Comparison of ENCODE assay signal across 21 cellular contexts in genomic region chr5:56145106-56145505, GRCh38.
A peak's percentile ranks its signal among the peaks of the same experiment; 100 is the strongest.
DNase-seq lines count a peak whose midpoint lies in the region; ATAC-seq and TF ChIP-seq lines count a peak whose summit lies in the region.
"Had no signal": no experiment of that assay in that cellular context is flagged by ENCODE, and none has a peak within 500 bp of the region (broad histone marks: within the 10 kb centered on the region; RNA-seq: fewer than 3 reads in every experiment).

No MANE protein-coding gene starts in this region.

- H3K4me2 ChIP-seq in mesendoderm (ENCODE audit: low read length), result no peak overlapping the region

- no peaks in the 10 kb centered on the region for H3K27me3 Mint-ChIP-seq in CD4-positive, CD25-positive, alpha-beta regulatory T cell
- H3K27me3 Mint-ChIP-seq in Calu3 (ENCODE audit: unreplicated experiment), result no peaks in the 10 kb centered on the region
- H3K27me3 Mint-ChIP-seq: memory B cell had no signal

- no peaks in the 10 kb centered on the region for H3K79me2 ChIP-seq in mesendoderm (ENCODE audit: control insufficient read depth, insufficient read depth, low read length)

- no peak overlapping the region for H3K23ac ChIP-seq in mesendoderm (ENCODE audit: low read length)

- no peak overlapping the region for H3K18ac ChIP-seq in mesendoderm (ENCODE audit: low read length)

- no peak for ATAC-seq in CD4-positive, CD25-positive, alpha-beta regulatory T cell (ENCODE audit: low read depth in 2 of 2)
- ATAC-seq: gastroesophageal sphincter; natural killer cell; pancreas; stimulated activated effector memory CD8-positive, alpha-beta T cell treated with anti-CD3 and anti-CD28 coated beads, Interleukin-12 subunit alpha, Interleukin-12 subunit beta, amount 100 ng/mL, for 72 hours had no signal

- no peak overlapping the region for H3K4me3 ChIP-seq in CD4-positive, CD25-positive, alpha-beta regulatory T cell (ENCODE audit: low read depth, low read length)
- H3K4me3 ChIP-seq in mesendoderm (ENCODE audit: low read length) (no peak overlapping the region), colonic mucosa (no peak overlapping the region)
- H3K4me3 ChIP-seq: adrenal gland, cardiac muscle cell, gastroesophageal sphincter, pancreas, sigmoid colon, thoracic aorta had no signal

- no peak overlapping the region for H2BK5ac ChIP-seq in mesendoderm (ENCODE audit: low read length)

- H3K36me3 ChIP-seq in CD4-positive, CD25-positive, alpha-beta regulatory T cell (ENCODE audit: control insufficient read depth, insufficient read depth, low read length), result no peaks in the 10 kb centered on the region
- H3K36me3 ChIP-seq in mesendoderm (ENCODE audit: control insufficient read depth, insufficient read depth, low read length), result no peaks in the 10 kb centered on the region
- H3K36me3 ChIP-seq in colonic mucosa, result no peaks in the 10 kb centered on the region
- H3K36me3 ChIP-seq: adrenal gland, cardiac muscle cell, gastroesophageal sphincter, pancreas, sigmoid colon, thoracic aorta had no signal

- no peak overlapping the region for H2AK5ac ChIP-seq in mesendoderm (ENCODE audit: low read length)

- intact Hi-C loops in colonic mucosa (cut with DNase I) (no loop called here), Calu3 (cut with micrococcal nuclease; ENCODE audit: unreplicated experiment) (no loop called here)

- no peaks in the 10 kb centered on the region for H3K9me3 Mint-ChIP-seq in CD4-positive, CD25-positive, alpha-beta regulatory T cell
- H3K9me3 Mint-ChIP-seq in Calu3 (ENCODE audit: low read depth, unreplicated experiment), result no peaks in the 10 kb centered on the region
- H3K9me3 Mint-ChIP-seq: CD8-positive, alpha-beta memory T cell; memory B cell; natural killer cell; stimulated activated effector memory CD8-positive, alpha-beta T cell treated with anti-CD3 and anti-CD28 coated beads, Interleukin-12 subunit alpha, Interleukin-12 subunit beta, amount 100 ng/mL, for 72 hours had no signal

- no peaks in the 10 kb centered on the region for H3K36me3 Mint-ChIP-seq in CD4-positive, CD25-positive, alpha-beta regulatory T cell
- no peaks in the 10 kb centered on the region for H3K36me3 Mint-ChIP-seq in Calu3 (ENCODE audit: insufficient read depth, unreplicated experiment)
- H3K36me3 Mint-ChIP-seq: CD8-positive, alpha-beta memory T cell; memory B cell; natural killer cell; stimulated activated effector memory CD8-positive, alpha-beta T cell treated with anti-CD3 and anti-CD28 coated beads, Interleukin-12 subunit alpha, Interleukin-12 subunit beta, amount 100 ng/mL, for 72 hours had no signal

- no peak overlapping the region for H3K56ac ChIP-seq in mesendoderm (ENCODE audit: low read length)

- H3K27ac Mint-ChIP-seq in CD4-positive, CD25-positive, alpha-beta regulatory T cell, result peak overlapping the region; percentile 59 to 80 (median 62)
- no peak overlapping the region for H3K27ac Mint-ChIP-seq in Calu3 (ENCODE audit: unreplicated experiment)
- H3K27ac Mint-ChIP-seq: memory B cell; natural killer cell; stimulated activated effector memory CD8-positive, alpha-beta T cell treated with anti-CD3 and anti-CD28 coated beads, Interleukin-12 subunit alpha, Interleukin-12 subunit beta, amount 100 ng/mL, for 72 hours had no signal

- H2BK15ac ChIP-seq in mesendoderm (replicated peaks; ENCODE audit: low read depth), result no peak overlapping the region

- no peak overlapping the region for H3K27ac ChIP-seq in CD4-positive, CD25-positive, alpha-beta regulatory T cell (ENCODE audit: insufficient read depth, low read length, poor library complexity, severe bottlenecking)
- H3K27ac ChIP-seq in RWPE1, result no peak overlapping the region
- no peak overlapping the region for H3K27ac ChIP-seq in mesendoderm (ENCODE audit: low read depth, low read length)
- H3K27ac ChIP-seq in colonic mucosa, result no peak overlapping the region
- H3K27ac ChIP-seq: adrenal gland, cardiac muscle cell, gastroesophageal sphincter, pancreas, sigmoid colon, thoracic aorta had no signal

- POLR2A ChIA-PET in RWPE1 (lab: Yijun Ruan, JAX; ENCODE audit: low non-redundant PET), result no interaction called here

- no CpG with 5 or more reads among the region's 1 CpG for WGBS in mesendoderm (ENCODE audit: extremely low coverage, insufficient coverage, low lambda C conversion rate)

- no peaks in the 10 kb centered on the region for H3K27me3 ChIP-seq in CD4-positive, CD25-positive, alpha-beta regulatory T cell (ENCODE audit: control insufficient read depth, insufficient read depth, low read length)
- H3K27me3 ChIP-seq in mesendoderm (ENCODE audit: insufficient read depth, low read length, poor library complexity) (no peaks in the 10 kb centered on the region), colonic mucosa (no peaks in the 10 kb centered on the region)
- H3K27me3 ChIP-seq: adrenal gland, cardiac muscle cell, gastroesophageal sphincter, pancreas, sigmoid colon had no signal

- no peak for DNase-seq in CD4-positive, CD25-positive, alpha-beta regulatory T cell
- peak; percentile 65 for DNase-seq in ELR (ENCODE audit: low read depth)
- DNase-seq in RWPE1 (ENCODE audit: low spot score), result peak; percentile 49
- peak; percentile 77 for DNase-seq in mesendoderm
- DNase-seq in cerebellar cortex (ENCODE audit: low spot score), result no peak
- DNase-seq in colonic mucosa, result no peak
- DNase-seq in LoVo (ENCODE audit: low spot score), result no peak
- DNase-seq in Calu3, result no peak
- DNase-seq: adrenal gland; CD8-positive, alpha-beta memory T cell; kidney glomerular epithelial cell; natural killer cell; NCI-H524; pancreas; Right ventricle myocardium superior; sigmoid colon had no signal

- H3K4me3 Mint-ChIP-seq in CD4-positive, CD25-positive, alpha-beta regulatory T cell, result no peak overlapping the region
- H3K4me3 Mint-ChIP-seq in Calu3 (ENCODE audit: low read depth, unreplicated experiment), result no peak overlapping the region
- H3K4me3 Mint-ChIP-seq: CD8-positive, alpha-beta memory T cell; memory B cell; natural killer cell; stimulated activated effector memory CD8-positive, alpha-beta T cell treated with anti-CD3 and anti-CD28 coated beads, Interleukin-12 subunit alpha, Interleukin-12 subunit beta, amount 100 ng/mL, for 72 hours had no signal

- H3K4ac ChIP-seq in mesendoderm (ENCODE audit: low read depth, low read length), result no peak overlapping the region

- H3K4me1 ChIP-seq in CD4-positive, CD25-positive, alpha-beta regulatory T cell (ENCODE audit: control insufficient read depth, insufficient read depth, low read length, poor library complexity, severe bottlenecking), result peaks cover 36% of the 10 kb centered on the region
- H3K4me1 ChIP-seq in mesendoderm (ENCODE audit: control insufficient read depth, low read depth, low read length), result no peaks in the 10 kb centered on the region
- H3K4me1 ChIP-seq in colonic mucosa, result no peaks in the 10 kb centered on the region
- H3K4me1 ChIP-seq: adrenal gland, gastroesophageal sphincter, sigmoid colon had no signal

- H3K9ac ChIP-seq in mesendoderm (ENCODE audit: low read length), result no peak overlapping the region
- no peak overlapping the region for H3K9ac ChIP-seq in colonic mucosa (ENCODE audit: low read depth in 2 of 2, low read length in 2 of 2)

- H3K4me1 Mint-ChIP-seq in CD4-positive, CD25-positive, alpha-beta regulatory T cell, result peaks cover 25 to 75% (median 50%) of the 10 kb centered on the region in 4 donors
- H3K4me1 Mint-ChIP-seq in Calu3 (ENCODE audit: low read depth, unreplicated experiment), result peaks cover 16% of the 10 kb centered on the region
- H3K4me1 Mint-ChIP-seq: natural killer cell had no signal

- no peaks in the 10 kb centered on the region for H3K79me1 ChIP-seq in mesendoderm (ENCODE audit: low read length)

- BruUV-seq in Calu3 (replicated peaks; lab: Mats Ljungman, UMichigan), result no TSS peak

- H2BK120ac ChIP-seq in mesendoderm (ENCODE audit: low read depth, low read length), result no peak overlapping the region

- H4K8ac ChIP-seq in mesendoderm (ENCODE audit: low read depth, low read length), result no peak overlapping the region

- TF ChIP-seq CTCF in RWPE1 (conservative IDR thresholded peaks at IDR 0.05; ENCODE audit: low read depth), result no peak
- no peak for TF ChIP-seq CTCF in colonic mucosa (IDR thresholded peaks at IDR 0.05)
- no peak for TF ChIP-seq CTCF in Calu3 (IDR thresholded peaks at IDR 0.05; ENCODE audit: unreplicated experiment)

- CTCF ChIA-PET in RWPE1 (lab: Yijun Ruan, JAX), result no interaction called here
- CTCF ChIA-PET in Calu3 (lab: Charles Lee), result interaction anchor here (0.5 kb wide), 1 partner anchor 87 kb away, joined by 5 read pairs; no protein-coding TSS in a partner anchor

- H4K5ac ChIP-seq in mesendoderm (ENCODE audit: low read length), result no peak overlapping the region

- H3K9me3 ChIP-seq in CD4-positive, CD25-positive, alpha-beta regulatory T cell (ENCODE audit: control insufficient read depth in 2 of 2, low read length in 2 of 2), result no peaks in the 10 kb centered on the region
- no peaks in the 10 kb centered on the region for H3K9me3 ChIP-seq in colonic mucosa
- H3K9me3 ChIP-seq: adrenal gland, gastroesophageal sphincter, pancreas, sigmoid colon, thoracic aorta had no signal

Comparison
In these comparisons a context has a peak if more than half of its experiments do, and no peak if none do; other contexts are left out.
1. DNase-seq: peak in ELR (single experiment), RWPE1 (single experiment) and mesendoderm (single experiment); none in CD4-positive, CD25-positive, alpha-beta regulatory T cell (0 of 3), cerebellar cortex (single experiment), colonic mucosa (single experiment), LoVo (single experiment) and Calu3 (single experiment).